Comparison of ENCODE assay signal across 23 cellular contexts in genomic region chr10:129321727-129322126, GRCh38.
"Had no signal": no experiment of that assay in that cellular context is flagged by ENCODE, and none has a peak within 500 bp of the region (broad histone marks: within the 10 kb centered on the region; RNA-seq: fewer than 3 reads in every experiment).

No MANE protein-coding gene starts in this region.

- H3K36me3 ChIP-seq: colonic mucosa, esophagus squamous epithelium, gastrocnemius medialis, gastroesophageal sphincter, heart left ventricle, heart right ventricle had no signal

- H3K27me3 ChIP-seq: colonic mucosa, esophagus squamous epithelium, foreskin keratinocyte, gastrocnemius medialis had no signal

- H3K4me3 ChIP-seq: colonic mucosa, coronary artery, dorsolateral prefrontal cortex, esophagus squamous epithelium, gastrocnemius medialis, gastroesophageal sphincter, heart left ventricle, heart right ventricle had no signal

- H3K9me3 ChIP-seq: colonic mucosa, gastrocnemius medialis had no signal

- DNase-seq: colonic mucosa; cortex of kidney; dermis blood vessel endothelial cell; dorsolateral prefrontal cortex; effector CD4-positive, alpha-beta T cell; effector CD8-positive, alpha-beta T cell; effector memory CD4-positive, alpha-beta T cell; effector memory CD8-positive, alpha-beta T cell; endodermal cell; erythroblast; esophagus squamous epithelium; foreskin fibroblast; foreskin keratinocyte; foreskin melanocyte; gastrocnemius medialis; glutamatergic neuron; head of caudate nucleus; heart left ventricle; heart right ventricle had no signal

- ATAC-seq: effector memory CD8-positive, alpha-beta T cell; esophagus mucosa; foreskin keratinocyte; gastrocnemius medialis; gastroesophageal sphincter; heart left ventricle; heart right ventricle had no signal

- H3K27ac ChIP-seq: colonic mucosa, coronary artery, dorsolateral prefrontal cortex, epithelial cell of prostate, esophagus squamous epithelium, foreskin keratinocyte, gastrocnemius medialis, gastroesophageal sphincter, heart left ventricle, heart right ventricle had no signal

- H3K4me1 ChIP-seq: colonic mucosa, esophagus squamous epithelium, foreskin keratinocyte, gastrocnemius medialis, gastroesophageal sphincter had no signal
